In genomic region chr7:29956477-29956836, GRCh38 we compare ENCODE assay signal across 14 cellular contexts. TPM values are rescaled to one million over a fixed set of nuclear protein-coding genes. Genes with fewer than 3 reads are reported as not detected.
DNase-seq lines count a peak whose midpoint lies in the region; ATAC-seq, FAIRE-seq and TF ChIP-seq lines count a peak whose summit lies in the region.
"Had no signal": no experiment of that assay in that cellular context is flagged by ENCODE, and none has a peak within 500 bp of the region (broad histone marks: within the 10 kb centered on the region; RNA-seq: fewer than 3 reads in every experiment).

No MANE protein-coding gene starts in this region.

- CTCF ChIA-PET in GM12878 (lab: Yijun Ruan, JAX): interaction anchor here (0.8 to 4.2 kb wide), 10 partner anchors 10 to 147 kb away, joined by 3 to 42 read pairs (median 4); no protein-coding TSS in a partner anchor

- TF ChIP-seq POLR2A in GM18505 (IDR thresholded peaks at IDR 0.05; ENCODE audit: borderline replicate concordance, extremely low read depth, insufficient read depth, insufficient read length) (no peak), GM12878 (IDR thresholded peaks at IDR 0.05; ENCODE audit: low read depth, low read length) (no peak)

- intact Hi-C loops in GM12878 (cut with micrococcal nuclease; ENCODE audit: unreplicated experiment): loop anchor here (2.0 kb wide), 1 partner anchor 106 kb away; no protein-coding TSS in a partner anchor

- BruUV-seq in GM12878 (replicated peaks; lab: Mats Ljungman, UMichigan): no TSS peak

- DNase-seq in GM12878 (ENCODE audit: low read depth, low spot score): no peak
- DNase-seq in central memory CD4-positive, alpha-beta T cell: no peak
- no peak for DNase-seq in NCI-H345 treated with DMSO at 0.1 percent for 48 hours (lab: John Stamatoyannopoulos, UW; ENCODE audit: unreplicated experiment)
- DNase-seq: activated effector memory CD4-positive, alpha-beta T cell treated with anti-CD3 and anti-CD28 coated beads, Interleukin-2, amount 50 U/mL, for 16 hours; mammary epithelial cell had no signal

- RAD21 ChIA-PET in GM12878 (lab: Charles Lee; ENCODE audit: unreplicated experiment): interaction anchor here (0.9 to 2.4 kb wide), 4 partner anchors 74 to 119 kb away, joined by 3 to 14 read pairs (median 3); no protein-coding TSS in a partner anchor

- peak; percentile 24 for ATAC-seq in GM18505 (IDR thresholded peaks at IDR 0.05; ENCODE audit: unreplicated experiment)
- peak; percentile 31 for ATAC-seq in GM19395 (IDR thresholded peaks at IDR 0.05; ENCODE audit: unreplicated experiment)
- ATAC-seq in HG02981 (IDR thresholded peaks at IDR 0.05; ENCODE audit: unreplicated experiment): peak; percentile 9
- no peak; the same call in 2 of the 3 replicates for ATAC-seq in GM12878
- no peak for ATAC-seq in HG03460 (IDR thresholded peaks at IDR 0.05; ENCODE audit: unreplicated experiment)
- no peak for ATAC-seq in HG03097 (IDR thresholded peaks at IDR 0.05; ENCODE audit: low FRiP score, unreplicated experiment)

- peaks cover 17% of the 10 kb centered on the region for H3K4me1 ChIP-seq in GM12878 (ENCODE audit: control insufficient read depth, insufficient read depth, low read length)

- peak overlapping the region; percentile 37; the same call in 1 of the 2 replicates for H2AFZ ChIP-seq in GM12878 (ENCODE audit: control insufficient read depth, low read depth, low read length)
- H2AFZ ChIP-seq: PC-9 had no signal

- SMC1A ChIA-PET in GM12878 (lab: Charles Lee; ENCODE audit: uncharacterized antibody, unreplicated experiment): interaction anchor here (1.1 to 2.9 kb wide), 7 partner anchors 12 to 105 kb away, joined by 3 to 19 read pairs (median 4); no protein-coding TSS in a partner anchor

- TF ChIP-seq RAD21 in GM12878 (IDR thresholded peaks at IDR 0.05; ENCODE audit: insufficient read depth, low read depth, low read length): no peak

- H3K27me3 ChIP-seq in GM12878 (replicated peaks in 1 of 2; ENCODE audit: control insufficient read depth in 2 of 2, insufficient read depth in 2 of 2, low read length in 1 of 2): no peaks in the 10 kb centered on the region

- in situ Hi-C loops in GM12878 (cut with MboI): no loop called here

- no peak overlapping the region; the same call in 1 of the 2 replicates for H3K9ac ChIP-seq in GM12878 (ENCODE audit: control insufficient read depth, insufficient read depth, low read length)

- H3K9me3 ChIP-seq in GM12878 (replicated peaks; ENCODE audit: control insufficient read depth, insufficient read depth, low read length): no peaks in the 10 kb centered on the region; the same call in 2 of the 3 replicates

- peaks cover 3% of the 10 kb centered on the region; the same call in 1 of the 2 replicates for H3K79me2 ChIP-seq in GM12878 (ENCODE audit: control insufficient read depth, insufficient read depth, low read length)

- H3K36me3 ChIP-seq in GM12878 (ENCODE audit: control insufficient read depth in 2 of 2, insufficient read depth in 2 of 2, low read length in 1 of 2): peaks cover 2 to 14% of the 10 kb centered on the region in 2 experiments; a peak in 2 of 4 replicates

- peak overlapping the region; percentile 62 for H3K4me2 ChIP-seq in GM12878 (ENCODE audit: control insufficient read depth, insufficient read depth)
- H3K4me2 ChIP-seq: PC-9, smooth muscle cell had no signal

- peak overlapping the region; percentile 4; the same call in 1 of the 2 replicates for H3K27ac ChIP-seq in GM12878 (ENCODE audit: control insufficient read depth, insufficient read depth)
- H3K27ac ChIP-seq: C4-2B, PC-9 had no signal

- WGBS in GM12878 (ENCODE audit: insufficient coverage, insufficient replicate concordance, low lambda C conversion rate, missing lambda C conversion rate): 0% methylated on average over 4 of the region's 4 CpGs

- no peak for TF ChIP-seq EP300 in GM12878 (IDR thresholded peaks at IDR 0.05; ENCODE audit: borderline replicate concordance in 1 of 2, control insufficient read depth in 1 of 2, low read depth in 2 of 2, low read length in 2 of 2)

- no peak for FAIRE-seq in GM12878 (lab: Jason Lieb, UNC)
- FAIRE-seq: HTR-8/SVneo had no signal

- H4K20me1 ChIP-seq in GM12878 (ENCODE audit: control insufficient read depth, insufficient read depth): no peaks in the 10 kb centered on the region

- TF ChIP-seq CTCF in GM12878 (IDR thresholded peaks at IDR 0.05 in 2 of 3, conservative IDR thresholded peaks at IDR 0.05 in 1 of 3; ENCODE audit: control insufficient read depth in 2 of 3, extremely low read depth in 1 of 3, insufficient read depth in 1 of 3, low read depth in 3 of 3, low read length in 3 of 3): no peak

- H3K4me3 ChIP-seq in GM12878: no peak overlapping the region
- H3K4me3 ChIP-seq: PC-9, smooth muscle cell had no signal

- POLR2A ChIA-PET in GM12878 (lab: Charles Lee): interaction anchor here (1.5 kb wide), 1 partner anchor 73 kb away, joined by 4 read pairs; no protein-coding TSS in a partner anchor

TF ChIP-seq in GM12878, 131 proteins besides CTCF, POLR2A, EP300 and RAD21:
- TF ChIP-seq PML (IDR thresholded peaks at IDR 0.05; ENCODE audit: low read length): no peak

RNA-seq across cellular contexts. Expression of gene SCRN1, which starts 33.1 kb away (rescaled TPM):
- total RNA-seq in GM12878 (2013; cell fraction: nucleolus; rRNA removed): 27.7 and 29.9 TPM in 2 replicates
- 39.5 and 44.1 TPM in 2 replicates for total RNA-seq in GM12878 (2014; rRNA removed)
- 41.6 and 41.9 TPM in 2 replicates for total RNA-seq in GM12878 (2014; rRNA removed; fragmentation: Illumina TruSeq; extraction: Trizol)
- 67.6 and 68.5 TPM in 2 replicates for total RNA-seq in GM12878 (2021)
- 28.2 TPM for polyA plus RNA-seq in GM12878 (2011; ENCODE audit: low read depth)
- polyA plus RNA-seq in GM12878 (2011; rRNA removed): 41.7 and 46.7 TPM in 2 replicates
- polyA plus RNA-seq in GM12878 (2011; cell fraction: cytosol; rRNA removed): 28.1 and 34.2 TPM in 2 replicates
- polyA plus RNA-seq in GM12878 (2011; cell fraction: nucleus; rRNA removed): 25.7 and 30.3 TPM in 2 replicates
- 31.1 and 38.9 TPM in 2 replicates for polyA plus RNA-seq in GM12878 (2012)
- polyA plus RNA-seq in GM12878 (2014; fragmentation: Illumina TruSeq; extraction: Trizol): 51.3 and 51.5 TPM in 2 replicates
- 10 to 100 TPM; 11.1 to 13.4 TPM for polyA plus RNA-seq in GM12878 (2014; fragmentation: Nextera tagmentation; extraction: Ambion mirVana)
- 33.0 and 36.7 TPM in 2 replicates for polyA plus RNA-seq in GM12878 (2014; rRNA removed)
- polyA plus RNA-seq in GM12878 (2016; fragmentation: Nextera tagmentation; extraction: Ambion mirVana): 10 to 100 TPM; 42.7 to 49.2 TPM
- polyA minus RNA-seq in GM12878 (2011; rRNA and poly(A)+ RNA removed): 52.3 and 54.2 TPM in 2 replicates
- polyA minus RNA-seq in GM12878 (2011; cell fraction: cytosol; rRNA and poly(A)+ RNA removed): 17.8 and 18.6 TPM in 2 replicates
- 10.2 and 11.3 TPM in 2 replicates for polyA minus RNA-seq in GM12878 (2011; cell fraction: nucleus; rRNA and poly(A)+ RNA removed)

Comparison
In these comparisons a context has a peak if more than half of its experiments do, and no peak if none do; other contexts are left out.
1. ATAC-seq: peak in GM18505 (single experiment), GM19395 (single experiment) and HG02981 (single experiment); none in GM12878 (single experiment), HG03460 (single experiment) and HG03097 (single experiment).